ENCODE assay signal across 8 cellular contexts in genomic region chr13:40682449-40683240, GRCh38. TPM values are rescaled to one million over a fixed set of nuclear protein-coding genes. Genes with fewer than 3 reads are reported as not detected.
A peak's percentile ranks its signal among the peaks of the same experiment; 100 is the strongest.
DNase-seq lines count a peak whose midpoint lies in the region; ATAC-seq and TF ChIP-seq lines count a peak whose summit lies in the region.

No MANE protein-coding gene starts in this region.

- intact Hi-C loops in gastrocnemius medialis (cut with DNase I; ENCODE audit: low total_unique reads), result loop anchor here (2.0 kb wide), 1 partner anchor 740 kb away; no protein-coding TSS in a partner anchor

- no peak for TF ChIP-seq POLR2A in gastrocnemius medialis (IDR thresholded peaks at IDR 0.05)

- H3K36me3 ChIP-seq in HEK293 (ENCODE audit: control insufficient read depth in 2 of 2, insufficient read depth in 1 of 2, low read length in 2 of 2) (no peaks in the 10 kb centered on the region), gastrocnemius medialis (no peaks in the 10 kb centered on the region)

- no peak overlapping the region for H3K27ac ChIP-seq in C4-2B
- H3K27ac ChIP-seq in HEK293 (ENCODE audit: extremely low read depth, low read depth, low read length), result no peak overlapping the region
- H3K27ac ChIP-seq in gastrocnemius medialis, result peak overlapping the region in 1 of 4 donors; percentile 61

- H3K4me1 ChIP-seq in HEK293 (ENCODE audit: control insufficient read depth, insufficient read depth, low read length) (no peaks in the 10 kb centered on the region), gastrocnemius medialis (peaks cover 13 to 19% of the 10 kb centered on the region in 2 donors)

- no peaks in the 10 kb centered on the region for H3K9me3 ChIP-seq in HEK293 (ENCODE audit: control insufficient read depth, insufficient read depth, low read depth, low read length)
- no peaks in the 10 kb centered on the region for H3K9me3 ChIP-seq in gastrocnemius medialis

- H3K27me3 ChIP-seq in gastrocnemius medialis, result no peaks in the 10 kb centered on the region

- in situ Hi-C loops in gastrocnemius medialis (cut with MboI; ENCODE audit: low sequenced_read_pairs in 4 of 4), result loop anchor here (5.0 to 25.0 kb wide), 5 partner anchors 610 to 995 kb away; no protein-coding TSS in a partner anchor

- TF ChIP-seq CTCF in C4-2B (conservative IDR thresholded peaks at IDR 0.05), result peak; percentile 71
- TF ChIP-seq CTCF in HEK293 (tag by site-specific recombination; IDR thresholded peaks at IDR 0.05), result no peak
- TF ChIP-seq CTCF in fibroblast of villous mesenchyme (IDR thresholded peaks at IDR 0.05; ENCODE audit: insufficient read depth, low read depth, low read length), result peak; percentile 45
- peak; percentile 46 to 75 (median 68) for TF ChIP-seq CTCF in gastrocnemius medialis (IDR thresholded peaks at IDR 0.05 in 4 of 5, conservative IDR thresholded peaks at IDR 0.05 in 1 of 5)

- H3K4me3 ChIP-seq in HEK293 (ENCODE audit: low read depth, low read length) (no peak overlapping the region), fibroblast of villous mesenchyme (ENCODE audit: low read depth, low read length) (no peak overlapping the region), gastrocnemius medialis (no peak overlapping the region)

- CTCF ChIA-PET in HEK293 (lab: Yijun Ruan, JAX), result interaction anchor here (0.6 to 2.7 kb wide), 24 partner anchors 9 to 1696 kb away, joined by 3 to 14 read pairs (median 4); no protein-coding TSS in a partner anchor

- ATAC-seq in gastrocnemius medialis, result peak in 1 of 2 donors; percentile 22
- no peak for ATAC-seq in GM19463 (IDR thresholded peaks at IDR 0.05; ENCODE audit: unreplicated experiment)
- no peak for ATAC-seq in GM19397 (IDR thresholded peaks at IDR 0.05; ENCODE audit: unreplicated experiment)
- ATAC-seq in HG03039 (IDR thresholded peaks at IDR 0.05; ENCODE audit: unreplicated experiment), result no peak

- peak; percentile 24 for DNase-seq in SK-N-DZ (ENCODE audit: low spot score)
- DNase-seq in fibroblast of villous mesenchyme (ENCODE audit: low read depth), result peak; percentile 46
- no peak for DNase-seq in gastrocnemius medialis

- POLR2A ChIA-PET in HEK293 (lab: Yijun Ruan, JAX), result no interaction called here

TF ChIP-seq in HEK293, 187 proteins besides CTCF, POLR2A, EP300 and RAD21:
- TF ChIP-seq ZNF654 (tag by site-specific recombination; IDR thresholded peaks at IDR 0.05; ENCODE audit: low read depth), result peak; percentile 73
- no peak for TF ChIP-seq ZNF169 (tag by site-specific recombination; IDR thresholded peaks at IDR 0.05)
- 0 out of 2 replicates have a peak, but pooled peaks have one; percentile 30 for TF ChIP-seq ZNF660 (tag by site-specific recombination; IDR thresholded peaks at IDR 0.05)
- no peak for TF ChIP-seq ZBTB6 (tag by site-specific recombination; IDR thresholded peaks at IDR 0.05)
- no peak for TF ChIP-seq ZXDB (tag by site-specific recombination; IDR thresholded peaks at IDR 0.05)
- TF ChIP-seq PRDM1 (tag by site-specific recombination; IDR thresholded peaks at IDR 0.05), result 0 out of 2 replicates have a peak, but pooled peaks have one; percentile 45
- peak; percentile 38; the same call in 1 of the 2 replicates for TF ChIP-seq PRDM6 (tag by site-specific recombination; IDR thresholded peaks at IDR 0.05)
- TF ChIP-seq ZNF140 (tag by site-specific recombination; IDR thresholded peaks at IDR 0.05), result no peak

RNA-seq across cellular contexts. Expression of gene FOXO1, which starts 16.2 kb away (rescaled TPM):
- 0.42 TPM in 2 replicates for polyA plus RNA-seq in SK-N-DZ (2014; cell fraction: cytosol; rRNA removed)
- 0.17 and 0.37 TPM in 2 replicates for polyA plus RNA-seq in SK-N-DZ (2014; cell fraction: nucleus; rRNA removed)
- total RNA-seq in fibroblast of villous mesenchyme (7.1 and 9.5 TPM in 2 replicates), gastrocnemius medialis (100 to 1,000 TPM; 117 to 250 (median 159) TPM)

Comparison
In these comparisons a context has a peak if more than half of its experiments do, and no peak if none do; other contexts are left out.
1. DNase-seq: peak in SK-N-DZ (single experiment) and fibroblast of villous mesenchyme (single experiment); none in gastrocnemius medialis (0 of 2).
2. RNA of gene FOXO1, which starts 16.2 kb away (total RNA-seq): 117 to 250 TPM in gastrocnemius medialis; 7.1 to 9.5 TPM in fibroblast of villous mesenchyme; every median in the first group is over 10 times any median in the second.